8 cellular contexts compared by ENCODE assay signal in genomic region chr6:27809939-27810767, GRCh38.
DNase-seq lines count a peak whose midpoint lies in the region; ATAC-seq and TF ChIP-seq lines count a peak whose summit lies in the region.

No MANE protein-coding gene starts in this region.

- TF ChIP-seq CTCF in activated CD8-positive, alpha-beta T cell treated with anti-CD3 and anti-CD28 coated beads for 36 hours (IDR thresholded peaks at IDR 0.05), result no peak

- DNase-seq in C1 segment of cervical spinal cord (lab: John Stamatoyannopoulos, UW) (peak in 10 of 14 donors; percentile 5 to 86 (median 28)), NCI-H82 (lab: John Stamatoyannopoulos, UW) (peak; percentile 97), lung microvascular endothelial cell (ENCODE audit: low read depth in 2 of 2) (peak; percentile 95 to 97)
- DNase-seq in activated CD8-positive, alpha-beta T cell treated with anti-CD3 and anti-CD28 coated beads for 36 hours, result peak; percentile 78
- DNase-seq in effector memory CD4-positive, alpha-beta T cell, result peak; percentile 59 to 72 (median 61)
- DNase-seq in stimulated activated CD8-positive, alpha-beta memory T cell treated with anti-CD3 and anti-CD28 coated beads, Interleukin-12 subunit alpha, Interleukin-12 subunit beta, amount 100 ng/mL, for 4 hours (ENCODE audit: low read depth), result peak; percentile 53

- peak overlapping the region; percentile 87 for H3K27ac Mint-ChIP-seq in activated CD8-positive, alpha-beta T cell treated with anti-CD3 and anti-CD28 coated beads for 36 hours

- peak overlapping the region; percentile 88 for H3K4me3 Mint-ChIP-seq in activated CD8-positive, alpha-beta T cell treated with anti-CD3 and anti-CD28 coated beads for 36 hours

- POLR2A ChIA-PET in activated CD8-positive, alpha-beta T cell treated with anti-CD3 and anti-CD28 coated beads for 36 hours (lab: Charles Lee), result interaction anchor here (0.6 to 10.7 kb wide), 26 partner anchors 10 to 1790 kb away, joined by 3 to 470 read pairs (median 6); a partner anchor contains a TSS

- no peaks in the 10 kb centered on the region for H3K27me3 ChIP-seq in effector memory CD4-positive, alpha-beta T cell (replicated peaks; ENCODE audit: control insufficient read depth, insufficient read depth, low read length, poor library complexity, severe bottlenecking)

- ATAC-seq in GM19324 (IDR thresholded peaks at IDR 0.05; ENCODE audit: low FRiP score, unreplicated experiment) (peak; percentile 37), HG03558 (IDR thresholded peaks at IDR 0.05; ENCODE audit: extremely low read depth, unreplicated experiment) (peak; percentile 22)
- peak; percentile 38 for ATAC-seq in activated CD8-positive, alpha-beta T cell treated with anti-CD3 and anti-CD28 coated beads for 36 hours

- peak overlapping the region; percentile 80 for H3K4me3 ChIP-seq in effector memory CD4-positive, alpha-beta T cell (ENCODE audit: insufficient read depth, low read depth, low read length, poor library complexity, severe bottlenecking)

- H3K9me3 Mint-ChIP-seq in activated CD8-positive, alpha-beta T cell treated with anti-CD3 and anti-CD28 coated beads for 36 hours, result no peaks in the 10 kb centered on the region

- CTCF ChIA-PET in activated CD8-positive, alpha-beta T cell treated with anti-CD3 and anti-CD28 coated beads for 36 hours (lab: Charles Lee), result interaction anchor here (0.9 to 7.0 kb wide), 11 partner anchors 8 to 683 kb away, joined by 3 to 63 read pairs (median 6); a partner anchor contains a TSS

- peaks cover 21% of the 10 kb centered on the region for H3K4me1 ChIP-seq in effector memory CD4-positive, alpha-beta T cell (ENCODE audit: control insufficient read depth, insufficient read depth, low read length, poor library complexity, severe bottlenecking)

- H3K4me1 Mint-ChIP-seq in activated CD8-positive, alpha-beta T cell treated with anti-CD3 and anti-CD28 coated beads for 36 hours (ENCODE audit: low read depth), result peaks cover 56% of the 10 kb centered on the region

- no peaks in the 10 kb centered on the region for H3K9me3 ChIP-seq in effector memory CD4-positive, alpha-beta T cell (ENCODE audit: control insufficient read depth, low read length)

- no peaks in the 10 kb centered on the region for H3K36me3 ChIP-seq in effector memory CD4-positive, alpha-beta T cell (ENCODE audit: control insufficient read depth, insufficient read depth, low read length)

- intact Hi-C loops in activated CD8-positive, alpha-beta T cell treated with anti-CD3 and anti-CD28 coated beads for 36 hours (cut with micrococcal nuclease), result loop anchor here (2.0 to 5.0 kb wide), 3 partner anchors 57 to 678 kb away; a partner anchor contains a TSS

- peak overlapping the region; percentile 76 for H3K27ac ChIP-seq in effector memory CD4-positive, alpha-beta T cell (ENCODE audit: insufficient read depth, low read length, poor library complexity, severe bottlenecking)

- peaks cover 13% of the 10 kb centered on the region for H3K36me3 Mint-ChIP-seq in activated CD8-positive, alpha-beta T cell treated with anti-CD3 and anti-CD28 coated beads for 36 hours (ENCODE audit: low read depth)

- no peaks in the 10 kb centered on the region for H3K27me3 Mint-ChIP-seq in activated CD8-positive, alpha-beta T cell treated with anti-CD3 and anti-CD28 coated beads for 36 hours

Comparison
In these comparisons a context has a peak if more than half of its experiments do, and no peak if none do; other contexts are left out.
1. Peak in every context shown above with its lines: DNase-seq, ATAC-seq, H3K4me3 ChIP-seq and H3K27ac ChIP-seq.
2. DNase-seq: peak in every context shown above with its lines; median percentile 97 in NCI-H82; 96 in lung microvascular endothelial cell; 78 in activated CD8-positive, alpha-beta T cell treated with anti-CD3 and anti-CD28 coated beads for 36 hours; 61 in effector memory CD4-positive, alpha-beta T cell; 53 in stimulated activated CD8-positive, alpha-beta memory T cell treated with anti-CD3 and anti-CD28 coated beads, Interleukin-12 subunit alpha, Interleukin-12 subunit beta, amount 100 ng/mL, for 4 hours; 28 in C1 segment of cervical spinal cord.